14 cellular contexts compared by ENCODE assay signal in genomic region chr5:173294673-173295320, GRCh38. TPM values are rescaled to one million over a fixed set of nuclear protein-coding genes. Genes with fewer than 3 reads are reported as not detected.
DNase-seq lines count a peak whose midpoint lies in the region; ATAC-seq and TF ChIP-seq lines count a peak whose summit lies in the region.
"Had no signal": no experiment of that assay in that cellular context is flagged by ENCODE, and none has a peak within 500 bp of the region (broad histone marks: within the 10 kb centered on the region; RNA-seq: fewer than 3 reads in every experiment).

No MANE protein-coding gene starts in this region.

- peaks cover 16% of the 10 kb centered on the region for H3K4me1 ChIP-seq in CD4-positive, alpha-beta memory T cell (ENCODE audit: insufficient read depth, low read length)
- H3K4me1 ChIP-seq in HUES6 (ENCODE audit: control insufficient read depth, insufficient read depth, low read length) (peaks cover 46% of the 10 kb centered on the region), adipocyte (ENCODE audit: control insufficient read depth, insufficient read depth, low read length) (peaks cover 33% of the 10 kb centered on the region), mesodermal cell (ENCODE audit: control insufficient read depth, insufficient read depth, low read length, poor library complexity, severe bottlenecking) (peaks cover 48% of the 10 kb centered on the region), gastroesophageal sphincter (peaks cover 0 to 18% (median 9%) of the 10 kb centered on the region in 3 donors)

- no peak for TF ChIP-seq EP300 in gastroesophageal sphincter (IDR thresholded peaks at IDR 0.05)

- H3K27ac Mint-ChIP-seq in CD4-positive, alpha-beta memory T cell, result no peak overlapping the region
- H3K27ac Mint-ChIP-seq in activated CD4-positive, alpha-beta memory T cell treated with anti-CD3 and anti-CD28 coated beads for 36 hours, result no peak overlapping the region
- H3K27ac Mint-ChIP-seq: activated CD4-positive, alpha-beta memory T cell treated with anti-CD3 and anti-CD28 coated beads, Interleukin-2, amount 10 ng/mL, durations not matched to agents 7 days and 5 days; activated T-helper 1 cell treated with anti-CD3 and anti-CD28 coated beads, Interleukin-12 subunit alpha, Interleukin-12 subunit beta, Interleukin-2, Interleukin-4 antibody, amounts not matched to agents 30 ng/mL and 10 ng/mL and 1 ng/mL, durations not matched to agents 14 hours and 24 hours and 36 hours; T-cell had no signal

- no peaks in the 10 kb centered on the region for H3K27me3 ChIP-seq in CD4-positive, alpha-beta memory T cell (ENCODE audit: insufficient read depth, low read length)
- H3K27me3 ChIP-seq in HUES6 (ENCODE audit: control insufficient read depth, insufficient read depth, low read length) (peaks cover 16% of the 10 kb centered on the region), adipocyte (replicated peaks; ENCODE audit: control insufficient read depth, insufficient read depth, low read length) (no peaks in the 10 kb centered on the region), gastroesophageal sphincter (peaks cover 28% of the 10 kb centered on the region)
- H3K27me3 ChIP-seq: testis had no signal

- intact Hi-C loops in CD4-positive, alpha-beta memory T cell (cut with micrococcal nuclease), result loop anchor here (1.0 to 5.0 kb wide), 3 partner anchors 38 to 679 kb away; no protein-coding TSS in a partner anchor
- intact Hi-C loops in activated CD4-positive, alpha-beta memory T cell treated with anti-CD3 and anti-CD28 coated beads for 36 hours (cut with micrococcal nuclease), result loop anchor here (1.0 to 5.0 kb wide), 5 partner anchors 38 to 679 kb away; partner anchors contain the start of gene BOD1

- no peak overlapping the region for H3K4me3 ChIP-seq in CD4-positive, alpha-beta memory T cell (ENCODE audit: low read length in 2 of 2)
- H3K4me3 ChIP-seq in HUES6 (ENCODE audit: low read depth, low read length) (peak overlapping the region; percentile 31; the same call in 1 of the 2 replicates), adipocyte (ENCODE audit: low read length) (no peak overlapping the region), mesodermal cell (ENCODE audit: extremely low read depth, insufficient read depth, low read length, poor library complexity, severe bottlenecking) (peak overlapping the region; percentile 18), gastroesophageal sphincter (no peak overlapping the region)

- H3K9ac ChIP-seq in HUES6 (ENCODE audit: low read length) (no peak overlapping the region), adipocyte (ENCODE audit: low read length) (peak overlapping the region; percentile 75)

- no peaks in the 10 kb centered on the region for H3K9me3 Mint-ChIP-seq in CD4-positive, alpha-beta memory T cell
- H3K9me3 Mint-ChIP-seq in activated CD4-positive, alpha-beta memory T cell treated with anti-CD3 and anti-CD28 coated beads for 36 hours, result no peaks in the 10 kb centered on the region
- H3K9me3 Mint-ChIP-seq: activated CD4-positive, alpha-beta memory T cell treated with anti-CD3 and anti-CD28 coated beads, Interleukin-2, amount 10 ng/mL, durations not matched to agents 7 days and 5 days; activated T-helper 1 cell treated with anti-CD3 and anti-CD28 coated beads, Interleukin-12 subunit alpha, Interleukin-12 subunit beta, Interleukin-2, Interleukin-4 antibody, amounts not matched to agents 30 ng/mL and 10 ng/mL and 1 ng/mL, durations not matched to agents 14 hours and 24 hours and 36 hours; T-cell had no signal

- DNase-seq in CD4-positive, alpha-beta memory T cell, result no peak
- DNase-seq in adipocyte (ENCODE audit: low read depth) (no peak), Kasumi-1 (lab: John Stamatoyannopoulos, UW) (no peak), RKO (ENCODE audit: low spot score) (no peak)
- no peak for DNase-seq in activated CD4-positive, alpha-beta memory T cell treated with anti-CD3 and anti-CD28 coated beads for 36 hours

- 58 to 68% methylated on average over 10 of the region's 10 CpGs for WGBS in mesodermal cell (ENCODE audit: insufficient coverage in 2 of 2), 2 experiments
- 65 to 66% methylated on average over 6 to 7 of the region's 10 CpGs for WGBS in gastroesophageal sphincter (ENCODE audit: low coverage in 1 of 2), 2 donors

- peaks cover 11 to 15% (median 13%) of the 10 kb centered on the region in 4 donors for H3K4me1 Mint-ChIP-seq in CD4-positive, alpha-beta memory T cell
- peaks cover 15% of the 10 kb centered on the region for H3K4me1 Mint-ChIP-seq in activated CD4-positive, alpha-beta memory T cell treated with anti-CD3 and anti-CD28 coated beads for 36 hours (ENCODE audit: low read depth)

- H3K9me3 ChIP-seq in CD4-positive, alpha-beta memory T cell (ENCODE audit: control insufficient read depth in 1 of 2, low read length in 2 of 2), result no peaks in the 10 kb centered on the region
- H3K9me3 ChIP-seq in HUES6 (ENCODE audit: control insufficient read depth, insufficient read depth, low read depth, low read length) (peaks cover 5% of the 10 kb centered on the region; the same call in 1 of the 2 replicates), adipocyte (ENCODE audit: control insufficient read depth, low read length) (no peaks in the 10 kb centered on the region), mesodermal cell (ENCODE audit: control insufficient read depth, low read length) (peaks cover 5% of the 10 kb centered on the region), gastroesophageal sphincter (no peaks in the 10 kb centered on the region)
- H3K9me3 ChIP-seq: testis had no signal

- H3K27ac ChIP-seq in CD4-positive, alpha-beta memory T cell (ENCODE audit: low read depth, low read length), result no peak overlapping the region
- H3K27ac ChIP-seq in HUES6 (ENCODE audit: low read depth, low read length) (no peak overlapping the region), mesodermal cell (ENCODE audit: low read depth, low read length, severe bottlenecking) (peak overlapping the region; percentile 36), gastroesophageal sphincter (no peak overlapping the region)
- H3K27ac ChIP-seq: HL-60, testis had no signal

- H3K36me3 Mint-ChIP-seq in CD4-positive, alpha-beta memory T cell, result no peaks in the 10 kb centered on the region
- no peaks in the 10 kb centered on the region for H3K36me3 Mint-ChIP-seq in activated CD4-positive, alpha-beta memory T cell treated with anti-CD3 and anti-CD28 coated beads for 36 hours
- H3K36me3 Mint-ChIP-seq: T-cell had no signal

- H3K4me3 Mint-ChIP-seq in CD4-positive, alpha-beta memory T cell, result peak overlapping the region in 7 of 8 donors; percentile 52 to 88 (median 73)
- H3K4me3 Mint-ChIP-seq in activated CD4-positive, alpha-beta memory T cell treated with anti-CD3 and anti-CD28 coated beads for 36 hours, result no peak overlapping the region

- no peak for TF ChIP-seq CTCF in gastroesophageal sphincter (IDR thresholded peaks at IDR 0.05)

- CTCF ChIA-PET in CD4-positive, alpha-beta memory T cell (lab: Charles Lee; ENCODE audit: partially characterized antibody), result interaction anchor here (0.6 to 5.2 kb wide), 13 partner anchors 10 to 1017 kb away, joined by 3 to 32 read pairs (median 6); partner anchors contain the start of gene BOD1
- CTCF ChIA-PET in activated CD4-positive, alpha-beta memory T cell treated with anti-CD3 and anti-CD28 coated beads for 36 hours (lab: Charles Lee), result interaction anchor here (0.6 to 6.5 kb wide), 18 partner anchors 7 to 1639 kb away, joined by 3 to 137 read pairs (median 4); partner anchors contain the start of genes BNIP1 and STC2

- POLR2A ChIA-PET in CD4-positive, alpha-beta memory T cell (lab: Charles Lee; ENCODE audit: partially characterized antibody), result interaction anchor here (1.3 kb wide), 1 partner anchor 37 kb away, joined by 4 read pairs; no protein-coding TSS in a partner anchor
- POLR2A ChIA-PET in activated CD4-positive, alpha-beta memory T cell treated with anti-CD3 and anti-CD28 coated beads for 36 hours (lab: Charles Lee), result interaction anchor here (3.3 kb wide), 1 partner anchor 36 kb away, joined by 15 read pairs; no protein-coding TSS in a partner anchor

- H3K36me3 ChIP-seq in CD4-positive, alpha-beta memory T cell (ENCODE audit: insufficient read depth, low read length), result no peaks in the 10 kb centered on the region
- H3K36me3 ChIP-seq in HUES6 (ENCODE audit: control insufficient read depth, insufficient read depth, low read length) (no peaks in the 10 kb centered on the region), adipocyte (ENCODE audit: control insufficient read depth, insufficient read depth, low read length, severe bottlenecking) (no peaks in the 10 kb centered on the region), mesodermal cell (ENCODE audit: control insufficient read depth, insufficient read depth, low read length) (no peaks in the 10 kb centered on the region), gastroesophageal sphincter (no peaks in the 10 kb centered on the region)

- H3K27me3 Mint-ChIP-seq in CD4-positive, alpha-beta memory T cell, result peaks cover 34 to 35% of the 10 kb centered on the region in 2 donors
- peaks cover 35% of the 10 kb centered on the region for H3K27me3 Mint-ChIP-seq in activated CD4-positive, alpha-beta memory T cell treated with anti-CD3 and anti-CD28 coated beads for 36 hours

- TF ChIP-seq POLR2A in gastroesophageal sphincter (IDR thresholded peaks at IDR 0.05), result no peak

- ATAC-seq in gastroesophageal sphincter, result no peak

RNA-seq across cellular contexts. Expression of gene STC2, which starts 33.4 kb away (rescaled TPM):
- not detected for total RNA-seq in CD4-positive, alpha-beta memory T cell
- polyA plus RNA-seq in CD4-positive, alpha-beta memory T cell, result not detected
- polyA plus RNA-seq in mesodermal cell (2013, experiment 1 of 2), result 17.1 TPM
- 17.3 TPM for polyA plus RNA-seq in mesodermal cell (2013, experiment 2 of 2)
- 10 to 100 TPM; 12.0 to 13.7 TPM for total RNA-seq in activated CD4-positive, alpha-beta memory T cell treated with anti-CD3 and anti-CD28 coated beads for 36 hours
- total RNA-seq in gastroesophageal sphincter, result 100 to 1,000 TPM in 2 of 4 donors, 10 to 100 TPM in 2; 34.1 to 116 (median 84.6) TPM

RNA-seq across cellular contexts. Expression of gene NKX2-5, which starts 59.8 kb away (rescaled TPM):
- not detected for total RNA-seq in CD4-positive, alpha-beta memory T cell
- not detected for polyA plus RNA-seq in CD4-positive, alpha-beta memory T cell
- polyA plus RNA-seq in mesodermal cell (2013, experiment 1 of 2), result 66.8 TPM
- polyA plus RNA-seq in mesodermal cell (2013, experiment 2 of 2), result 61.6 TPM
- total RNA-seq in activated CD4-positive, alpha-beta memory T cell treated with anti-CD3 and anti-CD28 coated beads for 36 hours, result not detected
- not detected for total RNA-seq in gastroesophageal sphincter
- total RNA-seq: activated CD4-positive, alpha-beta memory T cell treated with anti-CD3 and anti-CD28 coated beads, Interleukin-2, amount 10 ng/mL, durations not matched to agents 7 days and 5 days; activated T-helper 1 cell treated with anti-CD3 and anti-CD28 coated beads, Interleukin-12 subunit alpha, Interleukin-12 subunit beta, Interleukin-2, Interleukin-4 antibody, amounts not matched to agents 30 ng/mL and 10 ng/mL and 1 ng/mL, durations not matched to agents 14 hours and 24 hours and 36 hours; cerebellum; T-cell had no signal

Comparison
In these comparisons a context has a peak if more than half of its experiments do, and no peak if none do; other contexts are left out.
1. H3K4me3 ChIP-seq: peak in HUES6 (single experiment) and mesodermal cell (single experiment); none in CD4-positive, alpha-beta memory T cell (0 of 2), adipocyte (single experiment) and gastroesophageal sphincter (0 of 2).
2. RNA of gene STC2, which starts 33.4 kb away (total RNA-seq): 34.1 to 116 TPM in gastroesophageal sphincter and 12.0 to 13.7 TPM in activated CD4-positive, alpha-beta memory T cell treated with anti-CD3 and anti-CD28 coated beads for 36 hours; not detected in CD4-positive, alpha-beta memory T cell; every median in the first group is over 10 times any median in the second.